In genomic region chrX:123859409-123859827, GRCh38 we compare ENCODE assay signal across 8 cellular contexts. TPM values are rescaled to one million over a fixed set of nuclear protein-coding genes. Genes with fewer than 3 reads are reported as not detected.
DNase-seq lines count a peak whose midpoint lies in the region; ATAC-seq and TF ChIP-seq lines count a peak whose summit lies in the region.

No MANE protein-coding gene starts in this region.

- H3K27ac ChIP-seq in gastroesophageal sphincter, result peak overlapping the region; percentile 90 to 97 (median 94)

- no peak for TF ChIP-seq POLR2A in gastroesophageal sphincter (IDR thresholded peaks at IDR 0.05)

- H3K36me3 ChIP-seq in gastroesophageal sphincter, result no peaks in the 10 kb centered on the region

- DNase-seq in DMS53 (lab: John Stamatoyannopoulos, UW) (peak; percentile 93), HEK293T (ENCODE audit: extremely low spot score) (no peak), NCI-H2029 (lab: John Stamatoyannopoulos, UW) (peak; percentile 72), activated T-helper 1 cell treated with Interleukin-2 at 50 U/mL for 16 hours (ENCODE audit: low read depth) (peak; percentile 37), omental fat pad (ENCODE audit: low spot score) (no peak), GOT3 (lab: John Stamatoyannopoulos, UW) (no peak)

- ATAC-seq in gastroesophageal sphincter, result peak; percentile 73
- ATAC-seq in omental fat pad (ENCODE audit: low FRiP score), result peak; percentile 64
- no peak for ATAC-seq in GM21786 (IDR thresholded peaks at IDR 0.05; ENCODE audit: unreplicated experiment)

- CTCF ChIA-PET in HEK293T (lab: Yijun Ruan, JAX), result no interaction called here

- peak overlapping the region; percentile 64 to 74 for H3K4me3 ChIP-seq in gastroesophageal sphincter

- no peak for TF ChIP-seq CTCF in gastroesophageal sphincter (IDR thresholded peaks at IDR 0.05)
- no peak for TF ChIP-seq CTCF in omental fat pad (IDR thresholded peaks at IDR 0.05)

- peaks cover 0 to 19% (median 0%) of the 10 kb centered on the region in 3 donors for H3K4me1 ChIP-seq in gastroesophageal sphincter

- POLR2A ChIA-PET in HEK293T (lab: Yijun Ruan, JAX), result interaction anchor here (1.1 to 1.9 kb wide), 2 partner anchors 24 to 26 kb away, joined by 4 to 7 read pairs; no protein-coding TSS in a partner anchor

- no peak for TF ChIP-seq EP300 in gastroesophageal sphincter (IDR thresholded peaks at IDR 0.05)

- no peaks in the 10 kb centered on the region for H3K27me3 ChIP-seq in gastroesophageal sphincter

- no peaks in the 10 kb centered on the region for H3K9me3 ChIP-seq in gastroesophageal sphincter

- WGBS in gastroesophageal sphincter (ENCODE audit: low coverage in 1 of 2), 2 donors, result 35% methylated on average over 2 of the region's 13 CpGs; no CpG with 5 or more reads in 1 of the 2 donors

TF ChIP-seq in HEK293T, 16 proteins besides CTCF, POLR2A, EP300 and RAD21:
- TF ChIP-seq L3MBTL2 (conservative IDR thresholded peaks at IDR 0.05), result 0 out of 2 replicates have a peak, but pooled peaks have one; percentile 48
- TF ChIP-seq ELF4 (IDR thresholded peaks at IDR 0.05), result no peak

RNA-seq across cellular contexts. Expression of gene XIAP, which starts 0.4 kb away (rescaled TPM):
- total RNA-seq in gastroesophageal sphincter (10 to 100 TPM; 34.5 to 50.4 (median 42.9) TPM), omental fat pad (10 to 100 TPM; 22.5 to 35.8 (median 24.9) TPM)

Comparison
In these comparisons a context has a peak if more than half of its experiments do, and no peak if none do; other contexts are left out.
1. DNase-seq: peak in DMS53 (single experiment), NCI-H2029 (single experiment) and activated T-helper 1 cell treated with Interleukin-2 at 50 U/mL for 16 hours (single experiment); none in HEK293T (single experiment), omental fat pad (single experiment) and GOT3 (single experiment).